Comparison of ENCODE assay signal across 36 cellular contexts in the genomic region with DNA sequence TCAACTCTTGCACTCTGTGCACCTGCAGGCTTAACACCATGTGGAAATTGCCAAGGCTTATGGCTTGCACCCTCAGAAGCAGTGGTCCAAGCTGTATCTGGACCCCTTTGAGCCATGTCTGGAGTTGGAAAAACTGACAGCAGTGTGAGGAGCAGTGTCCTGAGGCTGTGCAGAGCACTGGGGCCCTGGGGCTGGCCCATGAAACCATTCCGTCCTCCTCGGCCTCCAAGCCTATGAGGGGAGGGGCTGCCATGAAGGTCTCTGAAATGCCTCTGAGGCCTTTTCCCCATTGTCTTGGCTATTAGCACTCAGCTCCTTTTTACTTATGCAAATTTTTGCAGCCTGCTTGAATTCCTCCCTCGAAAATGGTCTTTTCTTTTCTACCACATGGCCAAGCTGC.
DNase-seq lines count a peak whose midpoint lies in the region; FAIRE-seq and TF ChIP-seq lines count a peak whose summit lies in the region.
"Had no signal": no experiment of that assay in that cellular context is flagged by ENCODE, and none has a peak within 500 bp of the region (broad histone marks: within the 10 kb centered on the region; RNA-seq: fewer than 3 reads in every experiment).

No MANE protein-coding gene starts in this region.

- H3K36me3 ChIP-seq in HEK293 (ENCODE audit: control insufficient read depth in 2 of 2, insufficient read depth in 1 of 2, low read length in 2 of 2) (peaks cover 0 to 3% of the 10 kb centered on the region in 2 experiments; a peak in 1 of 3 replicates), endodermal cell (ENCODE audit: control insufficient read depth, insufficient read depth, low read length) (peaks cover 4% of the 10 kb centered on the region)
- H3K36me3 ChIP-seq: BE2C had no signal

- H3K4me1 ChIP-seq in HEK293 (ENCODE audit: control insufficient read depth, insufficient read depth, low read length), result no peaks in the 10 kb centered on the region
- no peaks in the 10 kb centered on the region for H3K4me1 ChIP-seq in endodermal cell (ENCODE audit: control insufficient read depth, insufficient read depth, low read length)
- H3K4me1 ChIP-seq: BE2C, BLaER1 had no signal

- H3K9ac ChIP-seq in endodermal cell (ENCODE audit: extremely low read depth, low read length, poor library complexity, severe bottlenecking), result no peak overlapping the region
- H3K9ac ChIP-seq: BLaER1; BLaER1 treated with 17β-estradiol and CSF1 and Interleukin-3, amounts not matched to agents 10 nM and 100 nM had no signal

- H3K4me3 ChIP-seq in HEK293 (ENCODE audit: low read depth, low read length), result no peak overlapping the region
- peak overlapping the region; percentile 10 for H3K4me3 ChIP-seq in endodermal cell (ENCODE audit: low read length)
- H3K4me3 ChIP-seq: A549, BLaER1 had no signal

- TF ChIP-seq CTCF in HEK293 (tag by site-specific recombination; IDR thresholded peaks at IDR 0.05), result no peak
- no peak for TF ChIP-seq CTCF in endodermal cell (conservative IDR thresholded peaks at IDR 0.05)
- TF ChIP-seq CTCF in endothelial cell (IDR thresholded peaks at IDR 0.05; ENCODE audit: unreplicated experiment), result no peak
- TF ChIP-seq CTCF in glutamatergic neuron (IDR thresholded peaks at IDR 0.05; ENCODE audit: partially characterized antibody, unreplicated experiment), result no peak

- WGBS in endodermal cell (ENCODE audit: insufficient coverage in 1 of 2, insufficient read length in 1 of 2), 2 experiments, result 94 to 95% methylated on average over 3 of the region's 3 CpGs

- no peak overlapping the region for H3K4me3 Mint-ChIP-seq in endodermal cell
- peak overlapping the region; percentile 79 for H3K4me3 Mint-ChIP-seq in endothelial cell (ENCODE audit: unreplicated experiment)
- peak overlapping the region; percentile 3 for H3K4me3 Mint-ChIP-seq in glutamatergic neuron (ENCODE audit: unreplicated experiment)
- no peak overlapping the region for H3K4me3 Mint-ChIP-seq in T-helper 2 cell treated with Interferon-gamma antibody and Interleukin-4, amounts not matched to agents 5 μg/mL and 100 μg/mL, for 36 hours
- H3K4me3 Mint-ChIP-seq: B cell; CD14-positive monocyte; CD4-positive, alpha-beta T cell; CD4-positive, CD25-positive, alpha-beta regulatory T cell; CD8-positive, alpha-beta memory T cell; CD8-positive, alpha-beta T cell had no signal

- no peak overlapping the region for H3K27ac Mint-ChIP-seq in endodermal cell
- no peak overlapping the region for H3K27ac Mint-ChIP-seq in endothelial cell (ENCODE audit: unreplicated experiment)
- H3K27ac Mint-ChIP-seq in glutamatergic neuron (ENCODE audit: unreplicated experiment), result no peak overlapping the region
- H3K27ac Mint-ChIP-seq in T-helper 2 cell treated with Interferon-gamma antibody and Interleukin-4, amounts not matched to agents 5 μg/mL and 100 μg/mL, for 36 hours, result no peak overlapping the region
- H3K27ac Mint-ChIP-seq: B cell; CD4-positive, alpha-beta memory T cell; CD4-positive, alpha-beta T cell; CD4-positive, CD25-positive, alpha-beta regulatory T cell; CD8-positive, alpha-beta memory T cell; CD8-positive, alpha-beta T cell had no signal

- H3K9me3 Mint-ChIP-seq in endodermal cell (peaks cover 27% of the 10 kb centered on the region), endothelial cell (ENCODE audit: unreplicated experiment) (peaks cover 7% of the 10 kb centered on the region), glutamatergic neuron (ENCODE audit: unreplicated experiment) (peaks cover 1% of the 10 kb centered on the region)
- H3K9me3 Mint-ChIP-seq in T-helper 2 cell treated with Interferon-gamma antibody and Interleukin-4, amounts not matched to agents 5 μg/mL and 100 μg/mL, for 36 hours, result peaks cover 12% of the 10 kb centered on the region

- no peaks in the 10 kb centered on the region for H3K27me3 ChIP-seq in endodermal cell (ENCODE audit: control insufficient read depth, insufficient read depth, low read length, poor library complexity, severe bottlenecking)
- H3K27me3 ChIP-seq: BE2C; BLaER1; BLaER1 treated with 17β-estradiol and CSF1 and Interleukin-3, amounts not matched to agents 10 nM and 100 nM had no signal

- no peak for TF ChIP-seq POLR2A in GM12891 (IDR thresholded peaks at IDR 0.05; ENCODE audit: low read depth, low read length)

- FAIRE-seq in GM12891 (lab: Jason Lieb, UNC), result no peak
- FAIRE-seq: A204.1, A549, D721Med had no signal

- H3K36me3 Mint-ChIP-seq in endodermal cell (ENCODE audit: low read depth) (peaks cover 44% of the 10 kb centered on the region), endothelial cell (ENCODE audit: low read depth, unreplicated experiment) (peaks cover 63% of the 10 kb centered on the region), glutamatergic neuron (ENCODE audit: unreplicated experiment) (peaks cover 20% of the 10 kb centered on the region)
- H3K36me3 Mint-ChIP-seq in T-helper 2 cell treated with Interferon-gamma antibody and Interleukin-4, amounts not matched to agents 5 μg/mL and 100 μg/mL, for 36 hours (ENCODE audit: low read depth), result peaks cover 9% of the 10 kb centered on the region

- no peak for DNase-seq in endodermal cell
- no peak for DNase-seq in endothelial cell (ENCODE audit: low spot score)
- DNase-seq in glutamatergic neuron, result no peak
- no peak for DNase-seq in GM12891 (ENCODE audit: insufficient read length, low spot score)
- DNase-seq in C1 segment of cervical spinal cord (lab: John Stamatoyannopoulos, UW), result no peak
- DNase-seq in T-helper 2 cell treated with Interferon-gamma antibody and Interleukin-4, amounts not matched to agents 5 μg/mL and 100 μg/mL, for 36 hours (ENCODE audit: low spot score), result no peak
- DNase-seq in NCI-H2171 treated with DMSO at 0.1 percent for 48 hours (lab: John Stamatoyannopoulos, UW), result no peak
- DNase-seq: 8988T; ACHN; AML-193; BE2C; Caco-2; Calu3; CD4-positive, alpha-beta memory T cell; CD4-positive, alpha-beta T cell; CD4-positive, CD25-positive, alpha-beta regulatory T cell; CD8-positive, alpha-beta memory T cell; CD8-positive, alpha-beta T cell; COR-L47; DMS 273 treated with DMSO at 0.1 percent for 48 hours; DMS153; DMS53; DMS79; DMS79 treated with DMSO at 0.1 percent for 48 hours; DND-41; EL had no signal

- peaks cover 6% of the 10 kb centered on the region for H3K4me1 Mint-ChIP-seq in endodermal cell
- H3K4me1 Mint-ChIP-seq in endothelial cell (ENCODE audit: unreplicated experiment), result peaks cover 3% of the 10 kb centered on the region
- H3K4me1 Mint-ChIP-seq in glutamatergic neuron (ENCODE audit: low read depth, unreplicated experiment), result no peaks in the 10 kb centered on the region
- H3K4me1 Mint-ChIP-seq in T-helper 2 cell treated with Interferon-gamma antibody and Interleukin-4, amounts not matched to agents 5 μg/mL and 100 μg/mL, for 36 hours (ENCODE audit: low read depth), result no peaks in the 10 kb centered on the region
- H3K4me1 Mint-ChIP-seq: B cell had no signal

- CTCF ChIA-PET in HEK293 (lab: Yijun Ruan, JAX), result no interaction called here

- H3K9me3 ChIP-seq in HEK293 (ENCODE audit: control insufficient read depth, insufficient read depth, low read depth, low read length), result no peaks in the 10 kb centered on the region
- H3K9me3 ChIP-seq in endodermal cell (ENCODE audit: control insufficient read depth, low read length), result peaks cover 33% of the 10 kb centered on the region
- H3K9me3 ChIP-seq: A549, BE2C had no signal

- POLR2A ChIA-PET in HEK293 (lab: Yijun Ruan, JAX), result no interaction called here

- H3K27ac ChIP-seq in HEK293 (ENCODE audit: extremely low read depth, low read depth, low read length) (no peak overlapping the region), endodermal cell (ENCODE audit: low read depth, low read length) (no peak overlapping the region)
- H3K27ac ChIP-seq: 22Rv1; A549; BLaER1; BLaER1 treated with 17β-estradiol and CSF1 and Interleukin-3, amounts not matched to agents 10 nM and 100 nM; C4-2B had no signal

- H3K27me3 Mint-ChIP-seq in endodermal cell (ENCODE audit: insufficient read depth) (no peaks in the 10 kb centered on the region), endothelial cell (ENCODE audit: unreplicated experiment) (peaks cover 2% of the 10 kb centered on the region), glutamatergic neuron (ENCODE audit: unreplicated experiment) (peaks cover 2% of the 10 kb centered on the region)
- H3K27me3 Mint-ChIP-seq in T-helper 2 cell treated with Interferon-gamma antibody and Interleukin-4, amounts not matched to agents 5 μg/mL and 100 μg/mL, for 36 hours (ENCODE audit: low read depth), result no peaks in the 10 kb centered on the region
- H3K27me3 Mint-ChIP-seq: B cell; CD4-positive, alpha-beta memory T cell; CD4-positive, alpha-beta T cell; CD4-positive, CD25-positive, alpha-beta regulatory T cell had no signal

TF ChIP-seq in HEK293, 187 proteins besides CTCF, POLR2A, EP300 and RAD21:
- TF ChIP-seq ZNF585B (tag by site-specific recombination; IDR thresholded peaks at IDR 0.05) (peak; percentile 98), ZNF837 (tag by site-specific recombination; IDR thresholded peaks at IDR 0.05) (no peak)
TF ChIP-seq in HEK293: peak in this region for 1.

TF ChIP-seq in GM12891, 5 proteins besides CTCF, POLR2A, EP300 and RAD21:
- no peak for TF ChIP-seq SPI1 (IDR thresholded peaks at IDR 0.05; ENCODE audit: low read depth, low read length)
- no peak for TF ChIP-seq PAX5 (IDR thresholded peaks at IDR 0.05; ENCODE audit: insufficient read depth, low read length, severe bottlenecking)
- TF ChIP-seq TAF1 (IDR thresholded peaks at IDR 0.05; ENCODE audit: low read depth, low read length), result no peak
- TF ChIP-seq POLR2AphosphoS5 (IDR thresholded peaks at IDR 0.05; ENCODE audit: low read depth, low read length), result no peak
- TF ChIP-seq POU2F2 (IDR thresholded peaks at IDR 0.05; ENCODE audit: low read depth, low read length), result no peak

Comparison
In these comparisons a context has a peak if more than half of its experiments do, and no peak if none do; other contexts are left out.
1. H3K4me3 Mint-ChIP-seq: peak in endothelial cell (single experiment) and glutamatergic neuron (single experiment); none in endodermal cell (single experiment) and T-helper 2 cell treated with Interferon-gamma antibody and Interleukin-4, amounts not matched to agents 5 μg/mL and 100 μg/mL, for 36 hours (single experiment).